8 cellular contexts compared by ENCODE assay signal in genomic region chr17:8138672-8139371, GRCh38. TPM values are rescaled to one million over a fixed set of nuclear protein-coding genes. Genes with fewer than 3 reads are reported as not detected.
DNase-seq lines count a peak whose midpoint lies in the region; ATAC-seq and TF ChIP-seq lines count a peak whose summit lies in the region.

No MANE protein-coding gene starts in this region.

- peaks cover 10% of the 10 kb centered on the region for H3K27me3 Mint-ChIP-seq in progenitor cell of endocrine pancreas

- peak; percentile 98 for DNase-seq in NCI-H1436 (lab: John Stamatoyannopoulos, UW)
- DNase-seq in SW480 (ENCODE audit: low spot score): peak; percentile 96
- DNase-seq in amniotic stem cell (lab: John Stamatoyannopoulos, UW): peak; percentile 98
- peak; percentile 94 for DNase-seq in left cardiac atrium
- DNase-seq in progenitor cell of endocrine pancreas (ENCODE audit: low spot score, unreplicated experiment): peak; percentile 96

- TF ChIP-seq CTCF in GM12874 (IDR thresholded peaks at IDR 0.05; ENCODE audit: insufficient read depth, low read depth, low read length): peak; percentile 86
- peak; percentile 91 for TF ChIP-seq CTCF in progenitor cell of endocrine pancreas (IDR thresholded peaks at IDR 0.05; ENCODE audit: unreplicated experiment)

- no peak overlapping the region for H3K4me3 ChIP-seq in urinary bladder (ENCODE audit: low read depth, low read length)

- peak overlapping the region; percentile 14 for H3K27ac ChIP-seq in urinary bladder (ENCODE audit: low read depth)

- H3K36me3 ChIP-seq in urinary bladder (ENCODE audit: insufficient read depth): peaks cover 7% of the 10 kb centered on the region

- ATAC-seq in HG02798 (IDR thresholded peaks at IDR 0.05; ENCODE audit: poor library complexity, unreplicated experiment) (peak; percentile 89), left cardiac atrium (peak; percentile 92 to 95)

- H3K9me3 Mint-ChIP-seq in progenitor cell of endocrine pancreas (ENCODE audit: low read depth): no peaks in the 10 kb centered on the region

- H3K4me1 ChIP-seq in urinary bladder (ENCODE audit: insufficient read depth): no peaks in the 10 kb centered on the region

- intact Hi-C loops in left cardiac atrium (cut with DNase I): no loop called here

- no peaks in the 10 kb centered on the region for H3K4me1 Mint-ChIP-seq in progenitor cell of endocrine pancreas (ENCODE audit: low read depth)

- WGBS in urinary bladder: under 1% methylated on average over 46 of the region's 46 CpGs

- H3K36me3 Mint-ChIP-seq in progenitor cell of endocrine pancreas (ENCODE audit: insufficient read depth): peaks cover 10% of the 10 kb centered on the region

- H3K4me3 Mint-ChIP-seq in progenitor cell of endocrine pancreas (ENCODE audit: low read depth): no peak overlapping the region

- no peak overlapping the region for H3K27ac Mint-ChIP-seq in progenitor cell of endocrine pancreas

RNA-seq across cellular contexts. Expression of gene PER1, which starts 13.4 kb away (rescaled TPM):
- total RNA-seq in left cardiac atrium: 100 to 1,000 TPM; 125 to 134 TPM
- total RNA-seq in progenitor cell of endocrine pancreas: 37.2 and 40.8 TPM in 2 replicates
- 29.9 TPM for total RNA-seq in urinary bladder
- polyA plus RNA-seq in urinary bladder: 183 TPM

RNA-seq across cellular contexts. Expression of gene HES7, which starts 14.9 kb away (rescaled TPM):
- total RNA-seq in left cardiac atrium: under 1 TPM; 0.38 to 0.47 TPM
- 0.47 TPM in 1 of 2 replicates, not detected in the other for total RNA-seq in progenitor cell of endocrine pancreas
- total RNA-seq in urinary bladder: not detected
- polyA plus RNA-seq in urinary bladder: 0.24 TPM

RNA-seq across cellular contexts. Expression of gene ALOXE3, which starts 20.5 kb away (rescaled TPM):
- total RNA-seq in left cardiac atrium (not detected), progenitor cell of endocrine pancreas (not detected in 2 replicates), urinary bladder (not detected)
- not detected for polyA plus RNA-seq in urinary bladder

RNA-seq across cellular contexts. Expression of gene VAMP2, which starts 23.9 kb away (rescaled TPM):
- total RNA-seq in left cardiac atrium: 10 to 100 TPM; 59.1 to 72.3 TPM
- total RNA-seq in progenitor cell of endocrine pancreas: 46.4 and 48.1 TPM in 2 replicates
- 12.1 TPM for total RNA-seq in urinary bladder
- polyA plus RNA-seq in urinary bladder: 81.4 TPM

RNA-seq across cellular contexts. Expression of gene TMEM107, which starts 37.4 kb away (rescaled TPM):
- total RNA-seq in left cardiac atrium: 1 to 10 TPM; 6.8 to 8.0 TPM
- 24.6 and 28.1 TPM in 2 replicates for total RNA-seq in progenitor cell of endocrine pancreas
- total RNA-seq in urinary bladder: 40.4 TPM
- polyA plus RNA-seq in urinary bladder: 21.6 TPM
